ENCODE assay signal across 8 cellular contexts in the genomic region with DNA sequence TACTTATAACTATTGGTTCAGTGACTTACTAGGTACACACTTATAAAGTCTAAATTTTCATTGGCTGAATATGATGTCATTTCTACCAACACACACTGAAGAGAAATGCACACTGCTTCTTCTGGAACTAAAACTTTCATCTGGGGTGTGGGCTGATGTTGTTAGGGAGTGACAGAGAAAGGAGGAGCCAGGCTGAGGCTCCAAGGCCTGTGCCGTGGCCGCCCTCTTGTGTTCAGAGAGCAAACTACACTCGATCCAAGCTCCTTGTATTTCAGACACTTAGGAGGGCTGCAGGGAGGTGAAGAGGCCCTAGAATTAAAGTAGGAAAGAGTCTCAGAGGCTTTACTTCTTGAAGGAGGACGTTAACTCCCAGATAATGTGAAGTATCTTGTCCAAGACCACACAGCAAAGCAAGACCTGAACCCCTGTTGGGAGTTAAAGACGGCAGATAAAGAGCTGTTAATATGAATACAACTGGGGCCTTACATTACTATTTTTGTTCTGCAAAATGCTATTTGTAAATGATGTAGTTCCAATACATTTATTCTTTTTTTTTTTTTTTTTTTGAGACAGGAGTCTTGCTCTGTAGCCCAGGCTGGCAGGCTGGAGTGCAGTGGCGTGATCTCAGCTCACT.
DNase-seq lines count a peak whose midpoint lies in the region; ATAC-seq and TF ChIP-seq lines count a peak whose summit lies in the region.

No MANE protein-coding gene starts in this region.

- H3K4me3 ChIP-seq in BE2C (ENCODE audit: low read depth, low read length) (no peak overlapping the region), lower lobe of right lung (no peak overlapping the region)

- ATAC-seq in GM18873 (IDR thresholded peaks at IDR 0.05; ENCODE audit: low FRiP score, unreplicated experiment) (peak; percentile 87), HG03175 (IDR thresholded peaks at IDR 0.05; ENCODE audit: unreplicated experiment) (peak; percentile 84), lower lobe of right lung (peak; percentile 55 to 78)

- H3K27me3 ChIP-seq in BE2C (no peaks in the 10 kb centered on the region), lower lobe of right lung (ENCODE audit: low read depth) (no peaks in the 10 kb centered on the region)

- no peaks in the 10 kb centered on the region for H3K4me1 ChIP-seq in BE2C
- peaks cover 41% of the 10 kb centered on the region for H3K4me1 ChIP-seq in lower lobe of right lung

- TF ChIP-seq CTCF in BE2C (IDR thresholded peaks at IDR 0.05; ENCODE audit: low read depth, low read length) (peak; percentile 89), lower lobe of right lung (IDR thresholded peaks at IDR 0.05) (peak; percentile 90)

- H3K9me3 ChIP-seq in BE2C: peaks cover 3% of the 10 kb centered on the region; the same call in 1 of the 2 replicates
- no peaks in the 10 kb centered on the region for H3K9me3 ChIP-seq in lower lobe of right lung

- peaks cover 51% of the 10 kb centered on the region for H3K36me3 ChIP-seq in BE2C
- H3K36me3 ChIP-seq in lower lobe of right lung: peaks cover 29% of the 10 kb centered on the region

- no peak overlapping the region for H3K27ac ChIP-seq in lower lobe of right lung

- intact Hi-C loops in lower lobe of right lung (cut with DNase I): loop anchor here (5.0 kb wide), 2 partner anchors 45 to 185 kb away; no protein-coding TSS in a partner anchor

- DNase-seq in BE2C: peak; percentile 81
- peak; percentile 56 for DNase-seq in NCI-H460 (ENCODE audit: extremely low read depth, low read depth)
- peak; percentile 79 to 81 for DNase-seq in activated CD4-positive, alpha-beta T cell treated with anti-CD3 and anti-CD28 coated beads, Interleukin-2, amount 50 U/mL, for 4 hours
- peak; percentile 92 for DNase-seq in dermis blood vessel endothelial cell
- DNase-seq in lower lobe of right lung: peak; percentile 80
- peak; percentile 59 for DNase-seq in stimulated activated CD8-positive, alpha-beta memory T cell treated with anti-CD3 and anti-CD28 coated beads, Interleukin-15, amount 100 ng/mL, for 1 hour (ENCODE audit: low read depth)
